2 cellular contexts compared by ENCODE assay signal in genomic region chr17:17560975-17561374, GRCh38.
TF ChIP-seq lines count a peak whose summit lies in the region.

No MANE protein-coding gene starts in this region.

TF ChIP-seq in liver, 16 proteins besides CTCF, POLR2A, EP300 and RAD21 (continued from another document):
- TF ChIP-seq ZBTB33 (IDR thresholded peaks at IDR 0.05): no peak

TF ChIP-seq in HepG2, 621 proteins besides CTCF, POLR2A, EP300 and RAD21 (continued from another document):
- TF ChIP-seq ZNF503 (CRISPR knock-in tag; IDR thresholded peaks at IDR 0.05) (no peak), ZNF792 (CRISPR knock-in tag; IDR thresholded peaks at IDR 0.05) (no peak), SRSF1 (optimal IDR thresholded peaks at IDR 0.05; ENCODE audit: low read depth, low read length) (no peak)
